ENCODE assay signal across 1 cellular context in genomic region chr2:241701155-241701404, GRCh38.
TF ChIP-seq lines count a peak whose summit lies in the region.

No MANE protein-coding gene starts in this region.

TF ChIP-seq in GM12878, 131 proteins besides CTCF, POLR2A, EP300 and RAD21 (continued from another document):
- TF ChIP-seq BCLAF1 (IDR thresholded peaks at IDR 0.05) (no peak), SUZ12 (IDR thresholded peaks at IDR 0.05; ENCODE audit: unreplicated experiment) (no peak), E2F4 (IDR thresholded peaks at IDR 0.05; ENCODE audit: low read depth, low read length) (no peak), USF1 (IDR thresholded peaks at IDR 0.05; ENCODE audit: borderline replicate concordance, extremely low read length, insufficient read depth, low read depth, low read length) (peak; percentile 34), NFXL1 (IDR thresholded peaks at IDR 0.05; ENCODE audit: borderline replicate concordance) (no peak), HDAC2 (IDR thresholded peaks at IDR 0.05) (0 out of 2 replicates have a peak, but pooled peaks have one; percentile 29), IRF5 (IDR thresholded peaks at IDR 0.05; ENCODE audit: borderline replicate concordance) (no peak), NRF1 (conservative IDR thresholded peaks at IDR 0.05; ENCODE audit: low read depth, low read length) (no peak), EED (IDR thresholded peaks at IDR 0.05; ENCODE audit: low read depth) (0 out of 2 replicates have a peak, but pooled peaks have one; percentile 19), MXI1 (IDR thresholded peaks at IDR 0.05; ENCODE audit: low read depth, low read length) (no peak), IRF4 (IDR thresholded peaks at IDR 0.05; ENCODE audit: low read depth, low read length) (no peak), CBFB (IDR thresholded peaks at IDR 0.05; ENCODE audit: low read depth) (no peak), MYB (IDR thresholded peaks at IDR 0.05; ENCODE audit: borderline replicate concordance, low read depth, low read length) (no peak), NBN (IDR thresholded peaks at IDR 0.05) (0 out of 2 replicates have a peak, but pooled peaks have one; percentile 57), CEBPZ (IDR thresholded peaks at IDR 0.05; ENCODE audit: low read depth, low read length) (no peak), NKRF (conservative IDR thresholded peaks at IDR 0.05) (no peak), EGR1 (IDR thresholded peaks at IDR 0.05; ENCODE audit: borderline replicate concordance in 1 of 2, low read depth in 2 of 2, low read length in 2 of 2) (no peak), RCOR1 (conservative IDR thresholded peaks at IDR 0.05; ENCODE audit: low read depth, low read length) (no peak), TCF3 (IDR thresholded peaks at IDR 0.05; ENCODE audit: borderline replicate concordance, insufficient read depth, low read depth, low read length) (no peak), IKZF1 (conservative IDR thresholded peaks at IDR 0.05) (no peak), HDGF (IDR thresholded peaks at IDR 0.05) (peak; percentile 49; the same call in 1 of the 2 replicates), ATF2 (IDR thresholded peaks at IDR 0.05; ENCODE audit: low read length) (no peak), SMAD1 (IDR thresholded peaks at IDR 0.05; ENCODE audit: low read depth, partially characterized antibody) (no peak), YY1 (IDR thresholded peaks at IDR 0.05; ENCODE audit: low read depth, low read length) (peak; percentile 79), RAD51 (IDR thresholded peaks at IDR 0.05) (no peak), KDM1A (IDR thresholded peaks at IDR 0.05; ENCODE audit: borderline replicate concordance) (no peak), NFYA (IDR thresholded peaks at IDR 0.05; ENCODE audit: borderline replicate concordance, low read depth, low read length) (no peak), ZNF207 (IDR thresholded peaks at IDR 0.05; ENCODE audit: borderline replicate concordance) (no peak), CREM (IDR thresholded peaks at IDR 0.05; ENCODE audit: low read depth) (no peak), MTA3 (IDR thresholded peaks at IDR 0.05; ENCODE audit: borderline replicate concordance, low read length) (no peak), BCL11A (IDR thresholded peaks at IDR 0.05; ENCODE audit: low read depth, low read length) (no peak), ASH2L (IDR thresholded peaks at IDR 0.05; ENCODE audit: borderline replicate concordance, low read depth) (no peak), MLLT1 (IDR thresholded peaks at IDR 0.05) (0 out of 2 replicates have a peak, but pooled peaks have one; percentile 27), CHD4 (IDR thresholded peaks at IDR 0.05) (no peak), CEBPB (IDR thresholded peaks at IDR 0.05; ENCODE audit: borderline replicate concordance in 1 of 2, low read depth in 2 of 2, low read length in 2 of 2) (no peak), TBL1XR1 (IDR thresholded peaks at IDR 0.05; ENCODE audit: low read depth, low read length) (no peak), ZBTB40 (IDR thresholded peaks at IDR 0.05; ENCODE audit: borderline replicate concordance) (no peak)
